9 cellular contexts compared by ENCODE assay signal in the genomic region with DNA sequence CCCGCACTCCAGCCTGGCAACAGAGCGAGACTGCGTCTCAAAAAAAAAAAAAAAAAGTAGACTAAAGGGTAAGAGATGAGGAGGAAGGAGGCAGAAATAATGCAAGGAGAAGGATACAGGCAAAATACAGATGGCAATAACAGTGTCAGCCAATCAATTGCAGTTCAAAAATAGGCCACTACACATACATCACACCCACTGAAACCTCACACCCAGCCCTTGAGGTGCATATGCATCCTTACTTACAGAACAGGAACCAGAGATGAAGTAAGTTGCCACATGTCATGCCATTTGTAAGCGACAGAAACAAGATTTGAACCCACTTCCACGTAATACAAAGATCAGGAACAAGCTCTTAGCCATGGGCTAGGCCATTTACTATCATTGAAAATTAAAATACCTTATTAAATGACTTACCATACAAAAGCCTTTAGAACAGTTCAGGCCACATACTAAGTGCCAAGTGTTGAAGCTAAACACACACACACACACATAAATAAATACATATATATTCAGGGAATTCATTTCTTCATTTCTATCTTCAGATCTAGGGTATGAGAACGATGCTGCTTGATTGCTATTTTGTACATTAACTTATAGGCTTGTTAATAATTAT.
DNase-seq lines count a peak whose midpoint lies in the region; TF ChIP-seq lines count a peak whose summit lies in the region.
"Had no signal": no experiment of that assay in that cellular context is flagged by ENCODE, and none has a peak within 500 bp of the region (broad histone marks: within the 10 kb centered on the region; RNA-seq: fewer than 3 reads in every experiment).

No MANE protein-coding gene starts in this region.

- H3K4me1 ChIP-seq in mucosa of rectum (ENCODE audit: control insufficient read depth in 2 of 2, insufficient read depth in 2 of 2, low read length in 2 of 2) = peaks cover 3 to 4% of the 10 kb centered on the region in 2 donors
- peaks cover 2 to 36% (median 9%) of the 10 kb centered on the region in 4 donors for H3K4me1 ChIP-seq in transverse colon

- intact Hi-C loops in transverse colon (cut with DNase I; ENCODE audit: low total_unique reads) = loop anchor here (5.0 kb wide), 1 partner anchor 98 kb away; the partner anchor contains the start of gene FNBP1

- WGBS in transverse colon (ENCODE audit: low coverage in 1 of 2), 2 donors = 52 to 81% methylated on average over 3 to 6 of the region's 6 CpGs

- H3K36me3 ChIP-seq in mucosa of rectum (ENCODE audit: control insufficient read depth in 2 of 2, insufficient read depth in 2 of 2, low read length in 2 of 2) = peaks cover 4 to 8% of the 10 kb centered on the region in 2 donors
- H3K36me3 ChIP-seq in transverse colon = no peaks in the 10 kb centered on the region

- in situ Hi-C loops in transverse colon (cut with MboI; ENCODE audit: low pct_ligation_motif_present in 1 of 4, low pct_unique_long_range_greater_than_20kb in 1 of 4, low sequenced_read_pairs in 3 of 4) = no loop called here

- H3K9me3 ChIP-seq in mucosa of rectum (ENCODE audit: control insufficient read depth in 2 of 2, low read length in 2 of 2) (peaks cover 0 to 3% of the 10 kb centered on the region in 2 donors), transverse colon (no peaks in the 10 kb centered on the region)

- DNase-seq in activated CD8-positive, alpha-beta memory T cell treated with anti-CD3 and anti-CD28 coated beads for 4 hours (ENCODE audit: low read depth in 2 of 2) = peak; percentile 18 to 42
- no peak for DNase-seq in activated CD8-positive, alpha-beta memory T cell treated with anti-CD3 and anti-CD28 coated beads for 24 hours
- peak; percentile 13 for DNase-seq in activated T-helper 9 cell treated with anti-CD3 and anti-CD28 coated beads, Interleukin-2, amount 50 U/mL, for 16 hours (ENCODE audit: low read depth)
- DNase-seq in transverse colon (no peak), anterior cingulate cortex (lab: John Stamatoyannopoulos, UW) (no peak), COLO829 (ENCODE audit: low spot score) (no peak), HCEC 1CT (no peak)
- DNase-seq: kidney glomerular epithelial cell had no signal

- H3K9ac ChIP-seq in mucosa of rectum (ENCODE audit: low read depth in 1 of 2, low read length in 2 of 2) = no peak overlapping the region

- H3K27ac ChIP-seq in mucosa of rectum (ENCODE audit: low read depth in 2 of 2, low read length in 2 of 2) (peak overlapping the region; percentile 61 to 72), transverse colon (peak overlapping the region; percentile 72 to 84 (median 78))

- no peak for TF ChIP-seq POLR2A in transverse colon (IDR thresholded peaks at IDR 0.05)

- peak in 2 of 5 experiments; percentile 14 to 30 for TF ChIP-seq CTCF in transverse colon (IDR thresholded peaks at IDR 0.05)

- TF ChIP-seq EP300 in transverse colon (IDR thresholded peaks at IDR 0.05; ENCODE audit: low read depth) = no peak

- H3K4me3 ChIP-seq in mucosa of rectum (ENCODE audit: low read length in 2 of 2) (no peak overlapping the region), transverse colon (no peak overlapping the region)

- H3K27me3 ChIP-seq in mucosa of rectum (ENCODE audit: control insufficient read depth in 2 of 2, insufficient read depth in 2 of 2, low read length in 2 of 2) = no peaks in the 10 kb centered on the region
- H3K27me3 ChIP-seq in transverse colon = no peaks in the 10 kb centered on the region

Comparison
In these comparisons a context has a peak if more than half of its experiments do, and no peak if none do; other contexts are left out.
1. DNase-seq: peak in activated CD8-positive, alpha-beta memory T cell treated with anti-CD3 and anti-CD28 coated beads for 4 hours (2 of 2) and activated T-helper 9 cell treated with anti-CD3 and anti-CD28 coated beads, Interleukin-2, amount 50 U/mL, for 16 hours (single experiment); none in activated CD8-positive, alpha-beta memory T cell treated with anti-CD3 and anti-CD28 coated beads for 24 hours (single experiment), transverse colon (single experiment), anterior cingulate cortex (0 of 58), COLO829 (single experiment) and HCEC 1CT (single experiment).